Comparison of ENCODE assay signal across 9 cellular contexts in genomic region chr2:203535784-203536590, GRCh38. TPM values are rescaled to one million over a fixed set of nuclear protein-coding genes. Genes with fewer than 3 reads are reported as not detected.
DNase-seq lines count a peak whose midpoint lies in the region; ATAC-seq and TF ChIP-seq lines count a peak whose summit lies in the region.
"Had no signal": no experiment of that assay in that cellular context is flagged by ENCODE, and none has a peak within 500 bp of the region (broad histone marks: within the 10 kb centered on the region; RNA-seq: fewer than 3 reads in every experiment).

No MANE protein-coding gene starts in this region.

- no peak for TF ChIP-seq POLR2A in suprapubic skin (IDR thresholded peaks at IDR 0.05)

- H3K4me3 Mint-ChIP-seq in activated naive CD4-positive, alpha-beta T cell treated with anti-CD3 and anti-CD28 coated beads for 36 hours = peak overlapping the region; percentile 82
- peak overlapping the region; percentile 82 to 86 (median 84) for H3K4me3 Mint-ChIP-seq in immature natural killer cell

- CTCF ChIA-PET in activated naive CD4-positive, alpha-beta T cell treated with anti-CD3 and anti-CD28 coated beads for 36 hours (lab: Charles Lee) = interaction anchor here (0.6 kb wide), 1 partner anchor 60 kb away, joined by 3 read pairs; no protein-coding TSS in a partner anchor

- peak overlapping the region; percentile 98 for H3K27ac ChIP-seq in suprapubic skin
- H3K27ac ChIP-seq: neutrophil had no signal

- no peaks in the 10 kb centered on the region for H3K36me3 Mint-ChIP-seq in activated naive CD4-positive, alpha-beta T cell treated with anti-CD3 and anti-CD28 coated beads for 36 hours (ENCODE audit: low read depth)
- H3K36me3 Mint-ChIP-seq in immature natural killer cell = no peaks in the 10 kb centered on the region

- peaks cover 21% of the 10 kb centered on the region for H3K4me1 Mint-ChIP-seq in activated naive CD4-positive, alpha-beta T cell treated with anti-CD3 and anti-CD28 coated beads for 36 hours (ENCODE audit: low read depth)
- peaks cover 22 to 28% of the 10 kb centered on the region in 2 donors for H3K4me1 Mint-ChIP-seq in immature natural killer cell

- H3K9me3 ChIP-seq in adipocyte (ENCODE audit: control insufficient read depth, low read length) (no peaks in the 10 kb centered on the region), suprapubic skin (no peaks in the 10 kb centered on the region)
- H3K9me3 ChIP-seq: neutrophil had no signal

- peaks cover 30% of the 10 kb centered on the region for H3K4me1 ChIP-seq in adipocyte (ENCODE audit: control insufficient read depth, insufficient read depth, low read length)
- peaks cover 29% of the 10 kb centered on the region for H3K4me1 ChIP-seq in suprapubic skin

- WGBS in suprapubic skin = 10% methylated on average over 13 of the region's 14 CpGs

- intact Hi-C loops in activated naive CD4-positive, alpha-beta T cell treated with anti-CD3 and anti-CD28 coated beads for 36 hours (cut with micrococcal nuclease) = loop anchor here (1.0 to 2.0 kb wide), 5 partner anchors 37 to 297 kb away; partner anchors contain the start of gene CYP20A1

- TF ChIP-seq CTCF in suprapubic skin (IDR thresholded peaks at IDR 0.05) = no peak

- H3K9me3 Mint-ChIP-seq in activated naive CD4-positive, alpha-beta T cell treated with anti-CD3 and anti-CD28 coated beads for 36 hours = peaks cover 12% of the 10 kb centered on the region
- H3K9me3 Mint-ChIP-seq in immature natural killer cell = peaks cover 0 to 5% (median 1%) of the 10 kb centered on the region in 6 donors

- no peak for TF ChIP-seq EP300 in suprapubic skin (IDR thresholded peaks at IDR 0.05)

- no peaks in the 10 kb centered on the region for H3K27me3 ChIP-seq in adipocyte (replicated peaks; ENCODE audit: control insufficient read depth, insufficient read depth, low read length)
- no peaks in the 10 kb centered on the region for H3K27me3 ChIP-seq in suprapubic skin

- peak overlapping the region; percentile 92 for H3K4me3 ChIP-seq in adipocyte (ENCODE audit: low read length)
- H3K4me3 ChIP-seq in suprapubic skin = peak overlapping the region; percentile 99

- ATAC-seq in HG03097 (IDR thresholded peaks at IDR 0.05; ENCODE audit: low FRiP score, unreplicated experiment) = no peak

- DNase-seq in activated naive CD4-positive, alpha-beta T cell treated with anti-CD3 and anti-CD28 coated beads for 36 hours = no peak
- no peak for DNase-seq in activated naive CD4-positive, alpha-beta T cell treated with anti-CD3 and anti-CD28 coated beads, Interleukin-2, amount 50 U/mL, for 16 hours
- DNase-seq in adipocyte (ENCODE audit: low read depth) = peak; percentile 68
- DNase-seq in immature natural killer cell = no peak
- no peak for DNase-seq in suprapubic skin (ENCODE audit: low spot score in 2 of 2)
- DNase-seq in germinal center (ENCODE audit: low spot score) = no peak
- no peak for DNase-seq in NCI-H146 (lab: John Stamatoyannopoulos, UW)

- H3K36me3 ChIP-seq in adipocyte (ENCODE audit: control insufficient read depth, insufficient read depth, low read length, severe bottlenecking) (no peaks in the 10 kb centered on the region), suprapubic skin (no peaks in the 10 kb centered on the region)
- H3K36me3 ChIP-seq: neutrophil had no signal

- peaks cover 6% of the 10 kb centered on the region for H3K27me3 Mint-ChIP-seq in activated naive CD4-positive, alpha-beta T cell treated with anti-CD3 and anti-CD28 coated beads for 36 hours (ENCODE audit: low read depth)
- H3K27me3 Mint-ChIP-seq in immature natural killer cell (ENCODE audit: low read depth in 3 of 3) = peaks cover 19 to 38% (median 28%) of the 10 kb centered on the region in 3 donors

- peak overlapping the region; percentile 61 for H3K27ac Mint-ChIP-seq in activated naive CD4-positive, alpha-beta T cell treated with anti-CD3 and anti-CD28 coated beads for 36 hours
- H3K27ac Mint-ChIP-seq in immature natural killer cell = no peak overlapping the region

- H3K9ac ChIP-seq in adipocyte (ENCODE audit: low read length) = peak overlapping the region; percentile 95

RNA-seq across cellular contexts. Expression of gene RAPH1, which starts 0.9 kb away (rescaled TPM):
- total RNA-seq in activated naive CD4-positive, alpha-beta T cell treated with anti-CD3 and anti-CD28 coated beads for 36 hours = 10 to 100 TPM in 1 of 2 experiments, 1 to 10 TPM in 1; 8.6 to 11.9 TPM
- polyA plus RNA-seq in immature natural killer cell = not detected
- 10 to 100 TPM; 38.3 to 58.2 (median 49.3) TPM for total RNA-seq in suprapubic skin
